In the genomic region with DNA sequence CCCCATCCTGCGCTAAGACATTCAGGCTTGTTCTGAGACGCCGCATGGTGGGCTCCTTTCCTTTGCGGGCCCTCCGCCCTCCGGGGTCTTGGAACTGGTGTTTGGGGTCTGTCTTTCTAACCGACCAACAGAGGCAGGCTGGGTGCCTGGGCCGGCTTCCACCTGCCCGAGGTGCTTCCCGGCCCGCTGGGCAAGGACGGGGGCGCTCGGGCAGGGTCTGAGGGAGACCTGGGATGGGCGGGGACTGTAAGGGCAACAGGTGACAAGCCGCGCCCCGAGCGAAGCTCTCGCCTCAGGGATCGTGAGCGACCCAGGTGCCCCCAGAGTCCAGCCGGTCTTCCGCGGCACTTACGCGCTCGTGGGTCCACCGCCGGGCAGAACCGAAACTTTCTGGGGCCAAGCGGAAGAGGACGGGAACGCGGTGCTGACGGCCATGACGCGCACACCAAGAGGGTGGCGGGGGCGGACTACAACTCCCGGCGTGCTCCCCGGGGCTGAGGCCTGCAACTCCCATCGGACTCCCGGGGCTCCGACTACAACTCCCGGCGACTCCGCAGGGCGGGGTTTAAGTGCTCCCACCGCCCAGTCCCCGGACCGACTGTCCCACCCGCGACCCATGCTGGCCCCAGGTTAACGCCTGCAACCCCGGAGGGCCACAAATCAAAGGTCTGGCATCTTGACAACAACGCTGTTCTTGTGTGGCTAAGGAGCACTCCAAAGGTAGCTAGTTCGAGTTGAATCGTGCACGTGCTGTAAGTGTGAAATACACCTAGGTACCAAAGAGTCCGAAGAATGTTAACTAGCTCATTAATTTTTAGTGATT, we compare ENCODE assay signal across 1 cellular context.
TF ChIP-seq lines count a peak whose summit lies in the region.

A gene (minus strand): TSS at position 455 of the 823 bp plus-strand sequence. CDS start 10,914 bp downstream, outside the sequence.

TF ChIP-seq in HepG2, 621 proteins besides CTCF, POLR2A, EP300 and RAD21 (continued from another document and continues in another):
- TF ChIP-seq, protein P1, sequence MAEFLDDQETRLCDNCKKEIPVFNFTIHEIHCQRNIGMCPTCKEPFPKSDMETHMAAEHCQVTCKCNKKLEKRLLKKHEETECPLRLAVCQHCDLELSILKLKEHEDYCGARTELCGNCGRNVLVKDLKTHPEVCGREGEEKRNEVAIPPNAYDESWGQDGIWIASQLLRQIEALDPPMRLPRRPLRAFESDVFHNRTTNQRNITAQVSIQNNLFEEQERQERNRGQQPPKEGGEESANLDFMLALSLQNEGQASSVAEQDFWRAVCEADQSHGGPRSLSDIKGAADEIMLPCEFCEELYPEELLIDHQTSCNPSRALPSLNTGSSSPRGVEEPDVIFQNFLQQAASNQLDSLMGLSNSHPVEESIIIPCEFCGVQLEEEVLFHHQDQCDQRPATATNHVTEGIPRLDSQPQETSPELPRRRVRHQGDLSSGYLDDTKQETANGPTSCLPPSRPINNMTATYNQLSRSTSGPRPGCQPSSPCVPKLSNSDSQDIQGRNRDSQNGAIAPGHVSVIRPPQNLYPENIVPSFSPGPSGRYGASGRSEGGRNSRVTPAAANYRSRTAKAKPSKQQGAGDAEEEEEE (CRISPR knock-in tag; IDR thresholded peaks at IDR 0.05; ENCODE audit: borderline replicate concordance), result peak; percentile 37; the same call in 1 of the 2 replicates
- TF ChIP-seq, protein P2, sequence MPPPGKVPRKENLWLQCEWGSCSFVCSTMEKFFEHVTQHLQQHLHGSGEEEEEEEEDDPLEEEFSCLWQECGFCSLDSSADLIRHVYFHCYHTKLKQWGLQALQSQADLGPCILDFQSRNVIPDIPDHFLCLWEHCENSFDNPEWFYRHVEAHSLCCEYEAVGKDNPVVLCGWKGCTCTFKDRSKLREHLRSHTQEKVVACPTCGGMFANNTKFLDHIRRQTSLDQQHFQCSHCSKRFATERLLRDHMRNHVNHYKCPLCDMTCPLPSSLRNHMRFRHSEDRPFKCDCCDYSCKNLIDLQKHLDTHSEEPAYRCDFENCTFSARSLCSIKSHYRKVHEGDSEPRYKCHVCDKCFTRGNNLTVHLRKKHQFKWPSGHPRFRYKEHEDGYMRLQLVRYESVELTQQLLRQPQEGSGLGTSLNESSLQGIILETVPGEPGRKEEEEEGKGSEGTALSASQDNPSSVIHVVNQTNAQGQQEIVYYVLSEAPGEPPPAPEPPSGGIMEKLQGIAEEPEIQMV (CRISPR knock-in tag; IDR thresholded peaks at IDR 0.05; ENCODE audit: low read depth), result peak; percentile 90
- TF ChIP-seq, protein P3, sequence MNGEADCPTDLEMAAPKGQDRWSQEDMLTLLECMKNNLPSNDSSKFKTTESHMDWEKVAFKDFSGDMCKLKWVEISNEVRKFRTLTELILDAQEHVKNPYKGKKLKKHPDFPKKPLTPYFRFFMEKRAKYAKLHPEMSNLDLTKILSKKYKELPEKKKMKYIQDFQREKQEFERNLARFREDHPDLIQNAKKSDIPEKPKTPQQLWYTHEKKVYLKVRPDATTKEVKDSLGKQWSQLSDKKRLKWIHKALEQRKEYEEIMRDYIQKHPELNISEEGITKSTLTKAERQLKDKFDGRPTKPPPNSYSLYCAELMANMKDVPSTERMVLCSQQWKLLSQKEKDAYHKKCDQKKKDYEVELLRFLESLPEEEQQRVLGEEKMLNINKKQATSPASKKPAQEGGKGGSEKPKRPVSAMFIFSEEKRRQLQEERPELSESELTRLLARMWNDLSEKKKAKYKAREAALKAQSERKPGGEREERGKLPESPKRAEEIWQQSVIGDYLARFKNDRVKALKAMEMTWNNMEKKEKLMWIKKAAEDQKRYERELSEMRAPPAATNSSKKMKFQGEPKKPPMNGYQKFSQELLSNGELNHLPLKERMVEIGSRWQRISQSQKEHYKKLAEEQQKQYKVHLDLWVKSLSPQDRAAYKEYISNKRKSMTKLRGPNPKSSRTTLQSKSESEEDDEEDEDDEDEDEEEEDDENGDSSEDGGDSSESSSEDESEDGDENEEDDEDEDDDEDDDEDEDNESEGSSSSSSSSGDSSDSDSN (CRISPR knock-in tag; IDR thresholded peaks at IDR 0.05), result peak; percentile 82
- TF ChIP-seq, protein P4, sequence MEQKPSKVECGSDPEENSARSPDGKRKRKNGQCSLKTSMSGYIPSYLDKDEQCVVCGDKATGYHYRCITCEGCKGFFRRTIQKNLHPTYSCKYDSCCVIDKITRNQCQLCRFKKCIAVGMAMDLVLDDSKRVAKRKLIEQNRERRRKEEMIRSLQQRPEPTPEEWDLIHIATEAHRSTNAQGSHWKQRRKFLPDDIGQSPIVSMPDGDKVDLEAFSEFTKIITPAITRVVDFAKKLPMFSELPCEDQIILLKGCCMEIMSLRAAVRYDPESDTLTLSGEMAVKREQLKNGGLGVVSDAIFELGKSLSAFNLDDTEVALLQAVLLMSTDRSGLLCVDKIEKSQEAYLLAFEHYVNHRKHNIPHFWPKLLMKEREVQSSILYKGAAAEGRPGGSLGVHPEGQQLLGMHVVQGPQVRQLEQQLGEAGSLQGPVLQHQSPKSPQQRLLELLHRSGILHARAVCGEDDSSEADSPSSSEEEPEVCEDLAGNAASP (CRISPR knock-in tag; IDR thresholded peaks at IDR 0.05; ENCODE audit: borderline replicate concordance), result no peak
- TF ChIP-seq ZFP62 (CRISPR knock-in tag; IDR thresholded peaks at IDR 0.05) (no peak), ZNF441 (CRISPR knock-in tag; IDR thresholded peaks at IDR 0.05; ENCODE audit: borderline replicate concordance) (peak; percentile 95), FOXK1 (CRISPR knock-in tag; IDR thresholded peaks at IDR 0.05; ENCODE audit: borderline replicate concordance, low read depth) (peak; percentile 84; the same call in 1 of the 2 replicates), ZNF768 (CRISPR knock-in tag; IDR thresholded peaks at IDR 0.05) (peak; percentile 39; the same call in 1 of the 2 replicates), HCFC1 (IDR thresholded peaks at IDR 0.05; ENCODE audit: low read depth, low read length) (peak; percentile 90), ZNF782 (CRISPR knock-in tag; IDR thresholded peaks at IDR 0.05; ENCODE audit: borderline replicate concordance) (peak; percentile 61; the same call in 1 of the 2 replicates), IKZF4 (CRISPR knock-in tag; IDR thresholded peaks at IDR 0.05; ENCODE audit: borderline replicate concordance, low read depth, not compliant biosample characterization) (peak; percentile 51), TAF1 (CRISPR knock-in tag; IDR thresholded peaks at IDR 0.05) (peak; percentile 87), MEF2D (CRISPR knock-in tag; IDR thresholded peaks at IDR 0.05) (no peak), TCF7 (IDR thresholded peaks at IDR 0.05; ENCODE audit: low read depth) (no peak), ZNF570 (CRISPR knock-in tag; IDR thresholded peaks at IDR 0.05; ENCODE audit: borderline replicate concordance) (no peak), STAT5B (CRISPR knock-in tag; IDR thresholded peaks at IDR 0.05) (no peak), ARID2 (CRISPR knock-in tag; IDR thresholded peaks at IDR 0.05; ENCODE audit: borderline replicate concordance) (peak; percentile 79), NRL (CRISPR knock-in tag; IDR thresholded peaks at IDR 0.05; ENCODE audit: borderline replicate concordance) (no peak), NFKB2 (CRISPR knock-in tag; IDR thresholded peaks at IDR 0.05; ENCODE audit: borderline replicate concordance) (peak; percentile 68; the same call in 1 of the 2 replicates), ZNF780A (CRISPR knock-in tag; IDR thresholded peaks at IDR 0.05) (no peak), SOX5 (CRISPR knock-in tag; IDR thresholded peaks at IDR 0.05; ENCODE audit: borderline replicate concordance) (0 out of 2 replicates have a peak, but pooled peaks have one; percentile 12), GFI1 (CRISPR knock-in tag; IDR thresholded peaks at IDR 0.05; ENCODE audit: borderline replicate concordance) (no peak; the same call in 1 of the 2 replicates), KMT2B (CRISPR knock-in tag; IDR thresholded peaks at IDR 0.05) (peak; percentile 67), MTA3 (CRISPR knock-in tag; IDR thresholded peaks at IDR 0.05) (no peak), EED (CRISPR knock-in tag; IDR thresholded peaks at IDR 0.05) (0 out of 2 replicates have a peak, but pooled peaks have one; percentile 60), TOPORS (CRISPR knock-in tag; IDR thresholded peaks at IDR 0.05) (0 out of 2 replicates have a peak, but pooled peaks have one; percentile 42), NR3C1 (CRISPR knock-in tag; IDR thresholded peaks at IDR 0.05) (no peak), MAF1 (CRISPR knock-in tag; IDR thresholded peaks at IDR 0.05; ENCODE audit: borderline replicate concordance) (no peak), SNRNP70 (IDR thresholded peaks at IDR 0.05; ENCODE audit: low read depth, low read length) (no peak), ZNF724P (CRISPR knock-in tag; IDR thresholded peaks at IDR 0.05; ENCODE audit: borderline replicate concordance) (peak; percentile 46; the same call in 1 of the 2 replicates), U2AF1 (optimal IDR thresholded peaks at IDR 0.05; ENCODE audit: low read depth, low read length) (no peak), ZNF879 (CRISPR knock-in tag; IDR thresholded peaks at IDR 0.05) (no peak), GATAD2A (CRISPR knock-in tag; IDR thresholded peaks at IDR 0.05) (peak; percentile 54), SOX13 (IDR thresholded peaks at IDR 0.05) (no peak), SOX13 (CRISPR knock-in tag; conservative IDR thresholded peaks at IDR 0.05 in 1 of 2, IDR thresholded peaks at IDR 0.05 in 1 of 2) (0 out of 4 replicates have a peak, but pooled peaks of 1 of the 2 experiments have one; percentile 40), ZBTB3 (CRISPR knock-in tag; IDR thresholded peaks at IDR 0.05; ENCODE audit: borderline replicate concordance, low read depth) (peak; percentile 47; the same call in 1 of the 2 replicates), ZZZ3 (CRISPR knock-in tag; IDR thresholded peaks at IDR 0.05; ENCODE audit: borderline replicate concordance) (0 out of 2 replicates have a peak, but pooled peaks have one; percentile 20), ZNF598 (CRISPR knock-in tag; IDR thresholded peaks at IDR 0.05; ENCODE audit: borderline replicate concordance) (no peak), ZNF33A (CRISPR knock-in tag; IDR thresholded peaks at IDR 0.05; ENCODE audit: borderline replicate concordance) (0 out of 2 replicates have a peak, but pooled peaks have one; percentile 75), NAIF1 (CRISPR knock-in tag; IDR thresholded peaks at IDR 0.05; ENCODE audit: borderline replicate concordance) (no peak), ZNF615 (CRISPR knock-in tag; IDR thresholded peaks at IDR 0.05; ENCODE audit: borderline replicate concordance) (no peak), ZNF235 (CRISPR knock-in tag; IDR thresholded peaks at IDR 0.05; ENCODE audit: borderline replicate concordance) (peak; percentile 67; the same call in 1 of the 2 replicates), ZSCAN9 (CRISPR knock-in tag; IDR thresholded peaks at IDR 0.05; ENCODE audit: borderline replicate concordance) (0 out of 2 replicates have a peak, but pooled peaks have one; percentile 59), BRD4 (CRISPR knock-in tag; IDR thresholded peaks at IDR 0.05) (no peak)
- TF ChIP-seq, protein P5, sequence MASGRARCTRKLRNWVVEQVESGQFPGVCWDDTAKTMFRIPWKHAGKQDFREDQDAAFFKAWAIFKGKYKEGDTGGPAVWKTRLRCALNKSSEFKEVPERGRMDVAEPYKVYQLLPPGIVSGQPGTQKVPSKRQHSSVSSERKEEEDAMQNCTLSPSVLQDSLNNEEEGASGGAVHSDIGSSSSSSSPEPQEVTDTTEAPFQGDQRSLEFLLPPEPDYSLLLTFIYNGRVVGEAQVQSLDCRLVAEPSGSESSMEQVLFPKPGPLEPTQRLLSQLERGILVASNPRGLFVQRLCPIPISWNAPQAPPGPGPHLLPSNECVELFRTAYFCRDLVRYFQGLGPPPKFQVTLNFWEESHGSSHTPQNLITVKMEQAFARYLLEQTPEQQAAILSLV (CRISPR knock-in tag; IDR thresholded peaks at IDR 0.05; ENCODE audit: borderline replicate concordance), result peak; percentile 83
- TF ChIP-seq, protein P6, sequence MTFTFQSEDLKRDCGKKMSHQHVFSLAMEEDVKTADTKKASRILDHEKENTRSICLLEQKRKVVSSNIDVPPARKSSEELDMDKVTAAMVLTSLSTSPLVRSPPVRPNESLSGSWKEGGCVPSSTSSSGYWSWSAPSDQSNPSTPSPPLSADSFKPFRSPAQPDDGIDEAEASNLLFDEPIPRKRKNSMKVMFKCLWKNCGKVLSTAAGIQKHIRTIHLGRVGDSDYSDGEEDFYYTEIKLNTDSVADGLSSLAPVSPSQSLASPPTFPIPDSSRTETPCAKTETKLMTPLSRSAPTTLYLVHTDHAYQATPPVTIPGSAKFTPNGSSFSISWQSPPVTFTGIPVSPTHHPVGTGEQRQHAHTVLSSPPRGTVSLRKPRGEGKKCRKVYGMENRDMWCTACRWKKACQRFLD (CRISPR knock-in tag; IDR thresholded peaks at IDR 0.05; ENCODE audit: borderline replicate concordance), result peak; percentile 75; the same call in 1 of the 2 replicates
- TF ChIP-seq, protein P7, sequence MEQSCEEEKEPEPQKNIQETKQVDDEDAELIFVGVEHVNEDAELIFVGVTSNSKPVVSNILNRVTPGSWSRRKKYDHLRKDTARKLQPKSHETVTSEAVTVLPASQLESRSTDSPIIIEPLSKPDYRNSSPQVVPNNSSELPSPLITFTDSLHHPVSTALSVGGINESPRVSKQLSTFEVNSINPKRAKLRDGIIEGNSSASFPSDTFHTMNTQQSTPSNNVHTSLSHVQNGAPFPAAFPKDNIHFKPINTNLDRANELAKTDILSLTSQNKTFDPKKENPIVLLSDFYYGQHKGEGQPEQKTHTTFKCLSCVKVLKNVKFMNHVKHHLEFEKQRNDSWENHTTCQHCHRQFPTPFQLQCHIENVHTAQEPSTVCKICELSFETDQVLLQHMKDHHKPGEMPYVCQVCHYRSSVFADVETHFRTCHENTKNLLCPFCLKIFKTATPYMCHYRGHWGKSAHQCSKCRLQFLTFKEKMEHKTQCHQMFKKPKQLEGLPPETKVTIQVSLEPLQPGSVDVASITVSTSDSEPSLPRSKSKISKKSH (CRISPR knock-in tag; IDR thresholded peaks at IDR 0.05; ENCODE audit: borderline replicate concordance), result no peak
- TF ChIP-seq, protein P8, sequence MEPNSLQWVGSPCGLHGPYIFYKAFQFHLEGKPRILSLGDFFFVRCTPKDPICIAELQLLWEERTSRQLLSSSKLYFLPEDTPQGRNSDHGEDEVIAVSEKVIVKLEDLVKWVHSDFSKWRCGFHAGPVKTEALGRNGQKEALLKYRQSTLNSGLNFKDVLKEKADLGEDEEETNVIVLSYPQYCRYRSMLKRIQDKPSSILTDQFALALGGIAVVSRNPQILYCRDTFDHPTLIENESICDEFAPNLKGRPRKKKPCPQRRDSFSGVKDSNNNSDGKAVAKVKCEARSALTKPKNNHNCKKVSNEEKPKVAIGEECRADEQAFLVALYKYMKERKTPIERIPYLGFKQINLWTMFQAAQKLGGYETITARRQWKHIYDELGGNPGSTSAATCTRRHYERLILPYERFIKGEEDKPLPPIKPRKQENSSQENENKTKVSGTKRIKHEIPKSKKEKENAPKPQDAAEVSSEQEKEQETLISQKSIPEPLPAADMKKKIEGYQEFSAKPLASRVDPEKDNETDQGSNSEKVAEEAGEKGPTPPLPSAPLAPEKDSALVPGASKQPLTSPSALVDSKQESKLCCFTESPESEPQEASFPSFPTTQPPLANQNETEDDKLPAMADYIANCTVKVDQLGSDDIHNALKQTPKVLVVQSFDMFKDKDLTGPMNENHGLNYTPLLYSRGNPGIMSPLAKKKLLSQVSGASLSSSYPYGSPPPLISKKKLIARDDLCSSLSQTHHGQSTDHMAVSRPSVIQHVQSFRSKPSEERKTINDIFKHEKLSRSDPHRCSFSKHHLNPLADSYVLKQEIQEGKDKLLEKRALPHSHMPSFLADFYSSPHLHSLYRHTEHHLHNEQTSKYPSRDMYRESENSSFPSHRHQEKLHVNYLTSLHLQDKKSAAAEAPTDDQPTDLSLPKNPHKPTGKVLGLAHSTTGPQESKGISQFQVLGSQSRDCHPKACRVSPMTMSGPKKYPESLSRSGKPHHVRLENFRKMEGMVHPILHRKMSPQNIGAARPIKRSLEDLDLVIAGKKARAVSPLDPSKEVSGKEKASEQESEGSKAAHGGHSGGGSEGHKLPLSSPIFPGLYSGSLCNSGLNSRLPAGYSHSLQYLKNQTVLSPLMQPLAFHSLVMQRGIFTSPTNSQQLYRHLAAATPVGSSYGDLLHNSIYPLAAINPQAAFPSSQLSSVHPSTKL (CRISPR knock-in tag; IDR thresholded peaks at IDR 0.05), result peak; percentile 28; the same call in 1 of the 2 replicates
